ENCODE assay signal across 8 cellular contexts in genomic region chr6:42563697-42564495, GRCh38. TPM values are rescaled to one million over a fixed set of nuclear protein-coding genes. Genes with fewer than 3 reads are reported as not detected.
DNase-seq lines count a peak whose midpoint lies in the region; ATAC-seq and TF ChIP-seq lines count a peak whose summit lies in the region.

UBR2 (plus strand) TSS chr6:42564029; CDS start chr6:42564320, 291 bp downstream.

- no peak within 1 kb of the TSS for H3K27ac ChIP-seq in SK-N-MC
- peak within 1 kb of the TSS; percentile 84 to 96 (median 94) for H3K27ac ChIP-seq in gastroesophageal sphincter
- H3K27ac ChIP-seq in neutrophil: peak within 1 kb of the TSS; percentile 99
- peak within 1 kb of the TSS; percentile 98 for H3K27ac ChIP-seq in substantia nigra (ENCODE audit: low read depth, low read length, poor library complexity, severe bottlenecking)

- H3K36me3 Mint-ChIP-seq in HFFc6 (ENCODE audit: low read depth): peaks cover 25% of the 10 kb centered on the region
- H3K36me3 Mint-ChIP-seq in activated naive CD4-positive, alpha-beta T cell treated with anti-CD3 and anti-CD28 coated beads, Interleukin-2, amount 10 ng/mL, durations not matched to agents 7 days and 5 days: peaks cover 22% of the 10 kb centered on the region

- H3K9me3 ChIP-seq in SK-N-MC (ENCODE audit: low read depth, low read length) (no peaks in the 10 kb centered on the region), gastroesophageal sphincter (no peaks in the 10 kb centered on the region), neutrophil (no peaks in the 10 kb centered on the region)

- no peak for TF ChIP-seq EP300 in gastroesophageal sphincter (IDR thresholded peaks at IDR 0.05)

- H3K9me3 Mint-ChIP-seq in HFFc6: no peaks in the 10 kb centered on the region
- no peaks in the 10 kb centered on the region for H3K9me3 Mint-ChIP-seq in activated naive CD4-positive, alpha-beta T cell treated with anti-CD3 and anti-CD28 coated beads, Interleukin-2, amount 10 ng/mL, durations not matched to agents 7 days and 5 days

- H3K4me1 Mint-ChIP-seq in HFFc6 (ENCODE audit: low read depth): peaks cover 36% of the 10 kb centered on the region
- H3K4me1 Mint-ChIP-seq in activated naive CD4-positive, alpha-beta T cell treated with anti-CD3 and anti-CD28 coated beads, Interleukin-2, amount 10 ng/mL, durations not matched to agents 7 days and 5 days: peaks cover 35% of the 10 kb centered on the region

- H3K9ac ChIP-seq in SK-N-MC (ENCODE audit: insufficient read length): peak within 1 kb of the TSS; percentile 83

- CTCF ChIA-PET in activated naive CD4-positive, alpha-beta T cell treated with anti-CD3 and anti-CD28 coated beads, Interleukin-2, amount 10 ng/mL, durations not matched to agents 7 days and 5 days (lab: Charles Lee): interaction anchor here (1.2 to 6.3 kb wide), 5 partner anchors 11 to 163 kb away, joined by 5 to 26 read pairs (median 5); no protein-coding TSS in a partner anchor

- ATAC-seq in gastroesophageal sphincter: peak; percentile 98

- TF ChIP-seq CTCF in HFFc6 (IDR thresholded peaks at IDR 0.05) (peak; percentile 71), NB4 (IDR thresholded peaks at IDR 0.05; ENCODE audit: low read depth, low read length) (peak; percentile 40), gastroesophageal sphincter (IDR thresholded peaks at IDR 0.05) (peak in 3 of 4 experiments; percentile 10 to 59 (median 25)), neutrophil (IDR thresholded peaks at IDR 0.05) (peak; percentile 72)

- peak within 1 kb of the TSS; percentile 96 for H3K4me3 Mint-ChIP-seq in HFFc6
- peak within 1 kb of the TSS; percentile 94 for H3K4me3 Mint-ChIP-seq in activated naive CD4-positive, alpha-beta T cell treated with anti-CD3 and anti-CD28 coated beads, Interleukin-2, amount 10 ng/mL, durations not matched to agents 7 days and 5 days

- H3K4me1 ChIP-seq in gastroesophageal sphincter (peaks cover 0 to 35% (median 10%) of the 10 kb centered on the region in 3 donors), neutrophil (ENCODE audit: control insufficient read depth in 1 of 2, insufficient read depth in 1 of 2, low read depth in 1 of 2, low read length in 1 of 2) (peaks cover 38 to 49% of the 10 kb centered on the region in 2 experiments)

- peak; percentile 99 for DNase-seq in HFFc6
- DNase-seq in NB4 (ENCODE audit: low read depth): peak; percentile 100
- peak; percentile 96 for DNase-seq in SK-N-MC (ENCODE audit: low read depth, low spot score)
- peak; percentile 97 for DNase-seq in activated naive CD4-positive, alpha-beta T cell treated with anti-CD3 and anti-CD28 coated beads, Interleukin-2, amount 10 ng/mL, durations not matched to agents 7 days and 5 days
- peak; percentile 57 to 99 (median 94) for DNase-seq in substantia nigra (lab: John Stamatoyannopoulos, UW)

- H3K27me3 ChIP-seq in gastroesophageal sphincter (no peaks in the 10 kb centered on the region), neutrophil (no peaks in the 10 kb centered on the region)

- TF ChIP-seq POLR2A in NB4 (IDR thresholded peaks at IDR 0.05; ENCODE audit: extremely low read depth, insufficient read length): peak; percentile 73
- TF ChIP-seq POLR2A in gastroesophageal sphincter (IDR thresholded peaks at IDR 0.05): peak; percentile 76

- peak within 1 kb of the TSS; percentile 94 for H3K27ac Mint-ChIP-seq in HFFc6
- H3K27ac Mint-ChIP-seq in activated naive CD4-positive, alpha-beta T cell treated with anti-CD3 and anti-CD28 coated beads, Interleukin-2, amount 10 ng/mL, durations not matched to agents 7 days and 5 days: peak within 1 kb of the TSS; percentile 95

- peaks cover 11% of the 10 kb centered on the region for H3K36me3 ChIP-seq in SK-N-MC (ENCODE audit: insufficient read depth, low read length)
- H3K36me3 ChIP-seq in gastroesophageal sphincter: no peaks in the 10 kb centered on the region
- peaks cover 3% of the 10 kb centered on the region for H3K36me3 ChIP-seq in neutrophil

- H3K27me3 Mint-ChIP-seq in HFFc6 (ENCODE audit: insufficient read depth): no peaks in the 10 kb centered on the region; the same call in 1 of the 2 replicates
- H3K27me3 Mint-ChIP-seq in activated naive CD4-positive, alpha-beta T cell treated with anti-CD3 and anti-CD28 coated beads, Interleukin-2, amount 10 ng/mL, durations not matched to agents 7 days and 5 days: peaks cover 18% of the 10 kb centered on the region

- 0 to 1% methylated on average over 9 to 23 of the region's 50 CpGs for WGBS in gastroesophageal sphincter (ENCODE audit: low coverage in 1 of 2), 2 donors

- H3K4me3 ChIP-seq in GM08714 (ENCODE audit: low read length): peak within 1 kb of the TSS; percentile 71
- H3K4me3 ChIP-seq in NB4 (ENCODE audit: low read depth, low read length): peak within 1 kb of the TSS; percentile 84
- peak within 1 kb of the TSS; percentile 86 for H3K4me3 ChIP-seq in SK-N-MC
- peak within 1 kb of the TSS; percentile 79 to 82 for H3K4me3 ChIP-seq in gastroesophageal sphincter
- peak within 1 kb of the TSS; percentile 94 to 96 for H3K4me3 ChIP-seq in neutrophil (ENCODE audit: low read depth in 1 of 2, low read length in 1 of 2)

RNA-seq across cellular contexts. Expression of gene UBR2, which starts in this region (rescaled TPM):
- 10 to 100 TPM; 18.0 to 20.5 (median 19.9) TPM for total RNA-seq in HFFc6 (2021; fragmentation: NEBNext Ultra II Directional; extraction: Animal tissue kit (Norgen Biotek cat#: 25700))
- total RNA-seq in gastroesophageal sphincter: 10 to 100 TPM; 27.8 to 44.8 (median 32.8) TPM
